33 cellular contexts compared by ENCODE assay signal in genomic region chr16:88531931-88532433, GRCh38. TPM values are rescaled to one million over a fixed set of nuclear protein-coding genes. Genes with fewer than 3 reads are reported as not detected.
DNase-seq lines count a peak whose midpoint lies in the region; ATAC-seq, FAIRE-seq and TF ChIP-seq lines count a peak whose summit lies in the region.
"Had no signal": no experiment of that assay in that cellular context is flagged by ENCODE, and none has a peak within 500 bp of the region (broad histone marks: within the 10 kb centered on the region; RNA-seq: fewer than 3 reads in every experiment).

No MANE protein-coding gene starts in this region.

- peak; percentile 35; the same call in 1 of the 2 replicates for TF ChIP-seq POLR2A in K562 (conservative IDR thresholded peaks at IDR 0.05)
- no peak for TF ChIP-seq POLR2A in ovary (IDR thresholded peaks at IDR 0.05)

- peaks cover 0 to 15% (median 0%) of the 10 kb centered on the region in 11 experiments; a peak in 8 of 22 replicates for H3K36me3 ChIP-seq in BLaER1 treated with 17β-estradiol and CSF1 and Interleukin-3, amounts not matched to agents 10 nM and 100 nM
- H3K36me3 ChIP-seq in K562 (ENCODE audit: control insufficient read depth, insufficient read depth, low read length), result peaks cover 67% of the 10 kb centered on the region; the same call in 2 of the 3 replicates
- no peaks in the 10 kb centered on the region for H3K36me3 ChIP-seq in ovary
- H3K36me3 ChIP-seq: HAP-1, right lobe of liver, thoracic aorta had no signal

- H3K27me3 Mint-ChIP-seq in activated CD8-positive, alpha-beta T cell treated with anti-CD3 and anti-CD28 coated beads, Interleukin-2, amount 10 ng/mL, durations not matched to agents 7 days and 5 days (ENCODE audit: low read depth), result no peaks in the 10 kb centered on the region
- H3K27me3 Mint-ChIP-seq in activated CD8-positive, alpha-beta T cell treated with anti-CD3 and anti-CD28 coated beads for 36 hours, result no peaks in the 10 kb centered on the region
- no peaks in the 10 kb centered on the region for H3K27me3 Mint-ChIP-seq in T-helper 2 cell treated with Interferon-gamma antibody and Interleukin-4, amounts not matched to agents 5 μg/mL and 100 μg/mL, for 36 hours (ENCODE audit: low read depth)
- H3K27me3 Mint-ChIP-seq in stimulated activated memory B cell treated with anti-CD40 and anti-IgM and Interleukin-4, amounts not matched to agents 10 μg/mL and 1 μg/mL and 100 μg/mL, for 72 hours, result no peaks in the 10 kb centered on the region
- H3K27me3 Mint-ChIP-seq: naive B cell had no signal

- H3K79me2 ChIP-seq in K562 (ENCODE audit: control insufficient read depth, insufficient read depth, low read length), result no peaks in the 10 kb centered on the region; the same call in 2 of the 3 replicates

- H3K9me1 ChIP-seq in K562 (ENCODE audit: control insufficient read depth, insufficient read depth, low read length), result no peaks in the 10 kb centered on the region

- no peaks in the 10 kb centered on the region for H3K9me3 ChIP-seq in BLaER1 treated with 17β-estradiol and CSF1 and Interleukin-3, amounts not matched to agents 10 nM and 100 nM (replicated peaks in 1 of 11)
- H3K9me3 ChIP-seq in K562 (replicated peaks; ENCODE audit: control insufficient read depth, insufficient read depth, low read depth, low read length), result no peaks in the 10 kb centered on the region
- H3K9me3 ChIP-seq in ovary, result no peaks in the 10 kb centered on the region
- H3K9me3 ChIP-seq: HAP-1, pancreas, right lobe of liver, thoracic aorta, vagina had no signal

- 94% methylated on average over 24 of the region's 34 CpGs for WGBS in K562 (ENCODE audit: insufficient coverage, low coverage, missing lambda C conversion rate)
- WGBS in ovary, 3 donors, result 87 to 91% (median 90%) methylated on average over 33 to 34 of the region's 34 CpGs

- H3K27me3 ChIP-seq in BLaER1 treated with 17β-estradiol and CSF1 and Interleukin-3, amounts not matched to agents 10 nM and 100 nM, result no peaks in the 10 kb centered on the region
- H3K27me3 ChIP-seq in K562 (ENCODE audit: control insufficient read depth in 2 of 2, insufficient read depth in 2 of 2, low read length in 2 of 2) (no peaks in the 10 kb centered on the region), ovary (no peaks in the 10 kb centered on the region)
- H3K27me3 ChIP-seq: pancreas, right lobe of liver, vagina had no signal

- peaks cover 9% of the 10 kb centered on the region for H3K4me1 Mint-ChIP-seq in activated CD8-positive, alpha-beta T cell treated with anti-CD3 and anti-CD28 coated beads, Interleukin-2, amount 10 ng/mL, durations not matched to agents 7 days and 5 days (ENCODE audit: low read depth)
- peaks cover 9% of the 10 kb centered on the region for H3K4me1 Mint-ChIP-seq in activated CD8-positive, alpha-beta T cell treated with anti-CD3 and anti-CD28 coated beads for 36 hours (ENCODE audit: low read depth)
- H3K4me1 Mint-ChIP-seq in T-helper 2 cell treated with Interferon-gamma antibody and Interleukin-4, amounts not matched to agents 5 μg/mL and 100 μg/mL, for 36 hours (ENCODE audit: low read depth), result peaks cover 5% of the 10 kb centered on the region
- peaks cover 21% of the 10 kb centered on the region for H3K4me1 Mint-ChIP-seq in stimulated activated memory B cell treated with anti-CD40 and anti-IgM and Interleukin-4, amounts not matched to agents 10 μg/mL and 1 μg/mL and 100 μg/mL, for 72 hours

- intact Hi-C loops in activated CD8-positive, alpha-beta T cell treated with anti-CD3 and anti-CD28 coated beads for 36 hours (cut with micrococcal nuclease), result no loop called here
- intact Hi-C loops in K562 (cut with micrococcal nuclease) (no loop called here), ovary (cut with DNase I) (no loop called here)

- H3K4me2 ChIP-seq in BLaER1 treated with 17β-estradiol and CSF1 and Interleukin-3, amounts not matched to agents 10 nM and 100 nM, result peak overlapping the region in 9 of 11 experiments; percentile 51 to 98 (median 82); a peak in 17 of 22 replicates
- H3K4me2 ChIP-seq in K562 (ENCODE audit: insufficient read depth, low read length), result no peak overlapping the region

- TF ChIP-seq CTCF in activated CD8-positive, alpha-beta T cell treated with anti-CD3 and anti-CD28 coated beads for 36 hours (IDR thresholded peaks at IDR 0.05), result no peak
- no peak for TF ChIP-seq CTCF in K562 (IDR thresholded peaks at IDR 0.05 in 2 of 3, conservative IDR thresholded peaks at IDR 0.05 in 1 of 3; ENCODE audit: insufficient read depth in 2 of 3, low read depth in 1 of 3, low read length in 3 of 3)
- TF ChIP-seq CTCF in ovary (IDR thresholded peaks at IDR 0.05), result no peak

- peaks cover 10% of the 10 kb centered on the region for H3K36me3 Mint-ChIP-seq in activated CD8-positive, alpha-beta T cell treated with anti-CD3 and anti-CD28 coated beads, Interleukin-2, amount 10 ng/mL, durations not matched to agents 7 days and 5 days (ENCODE audit: low read depth)
- peaks cover 4% of the 10 kb centered on the region for H3K36me3 Mint-ChIP-seq in activated CD8-positive, alpha-beta T cell treated with anti-CD3 and anti-CD28 coated beads for 36 hours (ENCODE audit: low read depth)
- peaks cover 5% of the 10 kb centered on the region for H3K36me3 Mint-ChIP-seq in T-helper 2 cell treated with Interferon-gamma antibody and Interleukin-4, amounts not matched to agents 5 μg/mL and 100 μg/mL, for 36 hours (ENCODE audit: low read depth)
- peaks cover 10% of the 10 kb centered on the region for H3K36me3 Mint-ChIP-seq in stimulated activated memory B cell treated with anti-CD40 and anti-IgM and Interleukin-4, amounts not matched to agents 10 μg/mL and 1 μg/mL and 100 μg/mL, for 72 hours
- H3K36me3 Mint-ChIP-seq: naive B cell had no signal

- in situ Hi-C loops in K562 (cut with MboI), result no loop called here

- H3K4me1 ChIP-seq in BLaER1 treated with 17β-estradiol and CSF1 and Interleukin-3, amounts not matched to agents 10 nM and 100 nM, result peaks cover 18 to 84% (median 73%) of the 10 kb centered on the region in 10 experiments
- H3K4me1 ChIP-seq in K562 (replicated peaks in 1 of 2; ENCODE audit: control insufficient read depth in 2 of 2, insufficient read depth in 2 of 2, low read length in 2 of 2) (peaks cover 14 to 79% of the 10 kb centered on the region in 2 experiments), ovary (ENCODE audit: insufficient read depth) (peaks cover 22% of the 10 kb centered on the region)
- H3K4me1 ChIP-seq: HAP-1, pancreas, right lobe of liver had no signal

- TF ChIP-seq EP300 in K562 (IDR thresholded peaks at IDR 0.05; ENCODE audit: low read length), result no peak
- TF ChIP-seq EP300 in ovary (IDR thresholded peaks at IDR 0.05), result no peak

- H4K20me1 ChIP-seq in BLaER1 treated with 17β-estradiol and CSF1 and Interleukin-3, amounts not matched to agents 10 nM and 100 nM, result peaks cover 0 to 57% (median 13%) of the 10 kb centered on the region in 11 experiments; a peak in 16 of 22 replicates
- no peaks in the 10 kb centered on the region for H4K20me1 ChIP-seq in K562 (replicated peaks; ENCODE audit: control insufficient read depth, insufficient read depth, low read length)

- no peak for TF ChIP-seq RAD21 in K562 (CRISPR knock-in tag; conservative IDR thresholded peaks at IDR 0.05 in 1 of 2, IDR thresholded peaks at IDR 0.05 in 1 of 2)

- H3K9me3 Mint-ChIP-seq in activated CD8-positive, alpha-beta T cell treated with anti-CD3 and anti-CD28 coated beads, Interleukin-2, amount 10 ng/mL, durations not matched to agents 7 days and 5 days (ENCODE audit: insufficient read depth), result no peaks in the 10 kb centered on the region
- no peaks in the 10 kb centered on the region for H3K9me3 Mint-ChIP-seq in activated CD8-positive, alpha-beta T cell treated with anti-CD3 and anti-CD28 coated beads for 36 hours
- no peaks in the 10 kb centered on the region for H3K9me3 Mint-ChIP-seq in T-helper 2 cell treated with Interferon-gamma antibody and Interleukin-4, amounts not matched to agents 5 μg/mL and 100 μg/mL, for 36 hours
- no peaks in the 10 kb centered on the region for H3K9me3 Mint-ChIP-seq in stimulated activated memory B cell treated with anti-CD40 and anti-IgM and Interleukin-4, amounts not matched to agents 10 μg/mL and 1 μg/mL and 100 μg/mL, for 72 hours
- H3K9me3 Mint-ChIP-seq: naive B cell had no signal

- H3K27ac ChIP-seq in BLaER1 treated with 17β-estradiol and CSF1 and Interleukin-3, amounts not matched to agents 10 nM and 100 nM, result no peak overlapping the region
- H3K27ac ChIP-seq in K562 (ENCODE audit: extremely low read depth, low read depth, low read length) (no peak overlapping the region), ovary (peak overlapping the region in 1 of 2 donors; percentile 83)
- H3K27ac ChIP-seq: coronary artery, pancreas, right lobe of liver, thoracic aorta, vagina had no signal

- H3K27ac Mint-ChIP-seq in activated CD8-positive, alpha-beta T cell treated with anti-CD3 and anti-CD28 coated beads, Interleukin-2, amount 10 ng/mL, durations not matched to agents 7 days and 5 days, result no peak overlapping the region
- no peak overlapping the region for H3K27ac Mint-ChIP-seq in activated CD8-positive, alpha-beta T cell treated with anti-CD3 and anti-CD28 coated beads for 36 hours
- H3K27ac Mint-ChIP-seq in T-helper 2 cell treated with Interferon-gamma antibody and Interleukin-4, amounts not matched to agents 5 μg/mL and 100 μg/mL, for 36 hours, result no peak overlapping the region
- H3K27ac Mint-ChIP-seq in stimulated activated memory B cell treated with anti-CD40 and anti-IgM and Interleukin-4, amounts not matched to agents 10 μg/mL and 1 μg/mL and 100 μg/mL, for 72 hours, result no peak overlapping the region
- H3K27ac Mint-ChIP-seq: naive B cell had no signal

- no peak overlapping the region for H2AFZ ChIP-seq in K562 (ENCODE audit: low read depth, low read length)

- POLR2A ChIA-PET in activated CD8-positive, alpha-beta T cell treated with anti-CD3 and anti-CD28 coated beads, Interleukin-2, amount 10 ng/mL, durations not matched to agents 7 days and 5 days (lab: Charles Lee), result no interaction called here
- POLR2A ChIA-PET in activated CD8-positive, alpha-beta T cell treated with anti-CD3 and anti-CD28 coated beads for 36 hours (lab: Charles Lee), result interaction anchor here (0.8 to 1.2 kb wide), 4 partner anchors 20 to 102 kb away, joined by 3 to 4 read pairs (median 3); no protein-coding TSS in a partner anchor
- POLR2A ChIA-PET in K562 (lab: Yijun Ruan, JAX), result interaction anchor here (0.6 to 0.7 kb wide), 2 partner anchors 11 to 91 kb away, joined by 3 read pairs; no protein-coding TSS in a partner anchor

- no peak for FAIRE-seq in K562 (lab: Jason Lieb, UNC)
- FAIRE-seq: GM19239, islet of Langerhans, pancreas, RCC 7860, TTC549 had no signal

- no peak for ATAC-seq in activated CD8-positive, alpha-beta T cell treated with anti-CD3 and anti-CD28 coated beads, Interleukin-2, amount 10 ng/mL, durations not matched to agents 7 days and 5 days
- ATAC-seq in activated CD8-positive, alpha-beta T cell treated with anti-CD3 and anti-CD28 coated beads for 36 hours, result no peak
- ATAC-seq in K562, result no peak
- ATAC-seq in stimulated activated memory B cell treated with anti-CD40 and anti-IgM and Interleukin-4, amounts not matched to agents 10 μg/mL and 1 μg/mL and 100 μg/mL, for 72 hours, result no peak

- DNase-seq in activated CD8-positive, alpha-beta T cell treated with anti-CD3 and anti-CD28 coated beads, Interleukin-2, amount 10 ng/mL, durations not matched to agents 7 days and 5 days, result no peak
- DNase-seq in activated CD8-positive, alpha-beta T cell treated with anti-CD3 and anti-CD28 coated beads for 36 hours, result no peak
- DNase-seq in K562 (ENCODE audit: extremely low read depth in 1 of 4, low spot score in 3 of 4) (no peak), ovary (peak in 4 of 5 donors; percentile 31 to 60 (median 54)), cerebellum (ENCODE audit: low spot score) (no peak)
- DNase-seq in T-helper 2 cell treated with Interferon-gamma antibody and Interleukin-4, amounts not matched to agents 5 μg/mL and 100 μg/mL, for 36 hours (ENCODE audit: low spot score), result no peak
- DNase-seq: activated CD4-positive, CD25-positive, alpha-beta regulatory T cell treated with anti-CD3 and anti-CD28 coated beads, Interleukin-2, amount 50 U/mL, for 72 hours; activated gamma-delta T cell treated with Interleukin-2 at 50 U/mL for 16 hours; COR-L47; effector memory CD4-positive, alpha-beta T cell; erythroblast; GDM1; glutamatergic neuron; IMR-90; naive B cell; NCI-H1092 treated with DMSO at 0.1 percent for 48 hours; NCI-H187; NCI-H69; stimulated activated CD4-positive, alpha-beta T cell treated with anti-CD3 and anti-CD28 coated beads, Interleukin-4, amount 100 ng/mL, for 24 hours; stimulated activated naive CD4-positive, alpha-beta T cell treated with Interleukin-2 at 50 U/mL for 16 hours; T-helper 1 cell had no signal

- no TSS peak for BruUV-seq in K562 (replicated peaks; lab: Mats Ljungman, UMichigan)

- peak overlapping the region; percentile 2 for H3K4me3 Mint-ChIP-seq in activated CD8-positive, alpha-beta T cell treated with anti-CD3 and anti-CD28 coated beads, Interleukin-2, amount 10 ng/mL, durations not matched to agents 7 days and 5 days
- no peak overlapping the region for H3K4me3 Mint-ChIP-seq in activated CD8-positive, alpha-beta T cell treated with anti-CD3 and anti-CD28 coated beads for 36 hours
- H3K4me3 Mint-ChIP-seq in T-helper 2 cell treated with Interferon-gamma antibody and Interleukin-4, amounts not matched to agents 5 μg/mL and 100 μg/mL, for 36 hours, result no peak overlapping the region
- H3K4me3 Mint-ChIP-seq in stimulated activated memory B cell treated with anti-CD40 and anti-IgM and Interleukin-4, amounts not matched to agents 10 μg/mL and 1 μg/mL and 100 μg/mL, for 72 hours, result no peak overlapping the region

- peak overlapping the region in 4 of 11 experiments; percentile 3 to 64 (median 60); a peak in 3 of 22 replicates for H3K9ac ChIP-seq in BLaER1 treated with 17β-estradiol and CSF1 and Interleukin-3, amounts not matched to agents 10 nM and 100 nM
- H3K9ac ChIP-seq in K562 (ENCODE audit: insufficient read depth in 1 of 2, low read depth in 2 of 2, low read length in 2 of 2), result peak overlapping the region in 1 of 2 experiments; percentile 23; a peak in 1 of 4 replicates

- CTCF ChIA-PET in activated CD8-positive, alpha-beta T cell treated with anti-CD3 and anti-CD28 coated beads, Interleukin-2, amount 10 ng/mL, durations not matched to agents 7 days and 5 days (lab: Charles Lee), result no interaction called here
- CTCF ChIA-PET in activated CD8-positive, alpha-beta T cell treated with anti-CD3 and anti-CD28 coated beads for 36 hours (lab: Charles Lee), result no interaction called here
- CTCF ChIA-PET in K562 (lab: Yijun Ruan, JAX; ENCODE audit: low intra/inter-chr PET ratio), result no interaction called here

- H3K4me3 ChIP-seq in BLaER1 treated with 17β-estradiol and CSF1 and Interleukin-3, amounts not matched to agents 10 nM and 100 nM, result no peak overlapping the region
- no peak overlapping the region for H3K4me3 ChIP-seq in K562
- H3K4me3 ChIP-seq in ovary, result no peak overlapping the region
- H3K4me3 ChIP-seq: HAP-1, pancreas, right lobe of liver, thoracic aorta had no signal

RNA-seq across cellular contexts. Expression of gene ZC3H18, which starts 38.2 kb away (rescaled TPM):
- 10 to 100 TPM; 80.9 to 90.0 TPM for total RNA-seq in activated CD8-positive, alpha-beta T cell treated with anti-CD3 and anti-CD28 coated beads, Interleukin-2, amount 10 ng/mL, durations not matched to agents 7 days and 5 days
- total RNA-seq in activated CD8-positive, alpha-beta T cell treated with anti-CD3 and anti-CD28 coated beads for 36 hours, result 10 to 100 TPM; 67.7 to 73.5 TPM
- total RNA-seq in K562 (2011; cell fraction: chromatin; rRNA removed; ENCODE audit: low replicate concordance), result 74.4 and 112 TPM in 2 replicates
- 51.3 and 61.4 TPM in 2 replicates for total RNA-seq in K562 (2011; cell fraction: nucleolus; rRNA removed)
- 61.1 and 63.4 TPM in 2 replicates for total RNA-seq in K562 (2011; cell fraction: nucleoplasm; rRNA removed)
- total RNA-seq in K562 (2014; rRNA removed), result 26.9 and 35.1 TPM in 2 replicates
- total RNA-seq in K562 (2014; rRNA removed; fragmentation: Illumina TruSeq; extraction: Trizol), result 16.0 and 16.3 TPM in 2 replicates
- 31.1 and 33.9 TPM in 2 replicates for total RNA-seq in K562 (2015; rRNA removed; fragmentation: Illumina TruSeq; extraction: Trizol)
- total RNA-seq in K562 (2021), result 81.3 and 88.7 TPM in 2 replicates
- polyA plus RNA-seq in K562 (2011; rRNA removed), result 12.5 and 15.8 TPM in 2 replicates
- polyA plus RNA-seq in K562 (2011; cell fraction: cytosol; rRNA removed), result 10.1 and 15.8 TPM in 2 replicates
- polyA plus RNA-seq in K562 (2011; cell fraction: nucleus; rRNA removed), result 43.3 and 65.6 TPM in 2 replicates
- 57.6 and 59.2 TPM in 2 replicates for polyA plus RNA-seq in K562 (2012)
- polyA plus RNA-seq in K562 (2014; fragmentation: Illumina TruSeq; extraction: Trizol), result 60.7 and 65.3 TPM in 2 replicates
- polyA plus RNA-seq in K562 (2014; fragmentation: Nextera tagmentation; extraction: Ambion mirVana), result 1 to 10 TPM; 1.7 to 2.0 TPM
- polyA plus RNA-seq in K562 (2014; rRNA removed), result 37.1 and 49.2 TPM in 2 replicates
- polyA minus RNA-seq in K562 (2011; rRNA and poly(A)+ RNA removed), result 7.9 and 9.1 TPM in 2 replicates
- polyA minus RNA-seq in K562 (2011; cell fraction: cytosol; rRNA and poly(A)+ RNA removed), result 23.7 and 30.6 TPM in 2 replicates
- polyA minus RNA-seq in K562 (2011; cell fraction: nucleus; rRNA and poly(A)+ RNA removed), result 17.5 and 19.1 TPM in 2 replicates
- total RNA-seq in ovary, result 10 to 100 TPM; 16.0 to 40.4 (median 36.5) TPM
- polyA plus RNA-seq in ovary, result 10 to 100 TPM; 17.1 to 25.3 TPM
- 17.9 TPM for total RNA-seq in cerebellum

Comparison
In these comparisons a context has a peak if more than half of its experiments do, and no peak if none do; other contexts are left out.
1. DNase-seq: peak in ovary (4 of 5); none in activated CD8-positive, alpha-beta T cell treated with anti-CD3 and anti-CD28 coated beads, Interleukin-2, amount 10 ng/mL, durations not matched to agents 7 days and 5 days (single experiment), activated CD8-positive, alpha-beta T cell treated with anti-CD3 and anti-CD28 coated beads for 36 hours (single experiment), K562 (0 of 4), T-helper 2 cell treated with Interferon-gamma antibody and Interleukin-4, amounts not matched to agents 5 μg/mL and 100 μg/mL, for 36 hours (single experiment) and cerebellum (single experiment).